ENCODE assay signal across 16 cellular contexts in genomic region chr3:46586738-46587246, GRCh38. TPM values are rescaled to one million over a fixed set of nuclear protein-coding genes. Genes with fewer than 3 reads are reported as not detected.
DNase-seq lines count a peak whose midpoint lies in the region; ATAC-seq and TF ChIP-seq lines count a peak whose summit lies in the region.
"Had no signal": no experiment of that assay in that cellular context is flagged by ENCODE, and none has a peak within 500 bp of the region (broad histone marks: within the 10 kb centered on the region; RNA-seq: fewer than 3 reads in every experiment).

No MANE protein-coding gene starts in this region.

- TF ChIP-seq CTCF in DND-41 (IDR thresholded peaks at IDR 0.05; ENCODE audit: borderline replicate concordance, extremely low read depth, low read length, poor library complexity, severe bottlenecking) (no peak), right lobe of liver (IDR thresholded peaks at IDR 0.05) (no peak), stomach (IDR thresholded peaks at IDR 0.05) (no peak)

- peak; percentile 25 for DNase-seq in DND-41
- DNase-seq in right lobe of liver = no peak
- no peak for DNase-seq in stomach
- no peak for DNase-seq in NCI-H524 treated with DMSO at 0.1 percent for 48 hours (lab: John Stamatoyannopoulos, UW)
- no peak for DNase-seq in right cardiac atrium
- DNase-seq: BE2C; CD8-positive, alpha-beta T cell; MV-4-11; NCI-H1417 treated with DMSO at 0.1 percent for 48 hours; NCI-H526; RPMI8226; SJCRH30 had no signal

- H3K4me3 Mint-ChIP-seq in activated T-helper 17 cell treated with anti-CD3 and anti-CD28 coated beads, Interleukin-2, amount 50 U/mL, for 72 hours = no peak overlapping the region
- H3K4me3 Mint-ChIP-seq: CD8-positive, alpha-beta T cell had no signal

- peak overlapping the region; percentile 72 for H3K27ac ChIP-seq in DND-41 (ENCODE audit: low read length)
- peak overlapping the region; percentile 64 to 90 (median 68) for H3K27ac ChIP-seq in right lobe of liver
- H3K27ac ChIP-seq in stomach = peak overlapping the region; percentile 20 to 62 (median 60)
- H3K27ac ChIP-seq in right cardiac atrium (ENCODE audit: low read length) = no peak overlapping the region
- H3K27ac ChIP-seq: SJCRH30 had no signal

- TF ChIP-seq POLR2A in right lobe of liver (IDR thresholded peaks at IDR 0.05) = no peak
- TF ChIP-seq POLR2A in stomach (IDR thresholded peaks at IDR 0.05) = no peak

- H3K4me1 Mint-ChIP-seq in activated T-helper 17 cell treated with anti-CD3 and anti-CD28 coated beads, Interleukin-2, amount 50 U/mL, for 72 hours = peaks cover 4% of the 10 kb centered on the region

- no peaks in the 10 kb centered on the region for H3K79me2 ChIP-seq in DND-41 (ENCODE audit: insufficient read depth, low read length)

- H3K4me3 ChIP-seq in DND-41 (ENCODE audit: low read depth in 1 of 2, low read length in 2 of 2) (no peak overlapping the region), right lobe of liver (no peak overlapping the region), stomach (no peak overlapping the region), right cardiac atrium (ENCODE audit: low read length) (no peak overlapping the region)
- H3K4me3 ChIP-seq: SJCRH30 had no signal

- intact Hi-C loops in right lobe of liver (cut with DNase I) = no loop called here
- intact Hi-C loops in stomach (cut with DNase I; ENCODE audit: low total_unique reads) = no loop called here
- intact Hi-C loops in right cardiac atrium (cut with DNase I) = no loop called here

- H3K27ac Mint-ChIP-seq in activated T-helper 17 cell treated with anti-CD3 and anti-CD28 coated beads, Interleukin-2, amount 50 U/mL, for 72 hours = peak overlapping the region; percentile 74
- H3K27ac Mint-ChIP-seq: CD8-positive, alpha-beta T cell had no signal

- no peaks in the 10 kb centered on the region for H3K27me3 Mint-ChIP-seq in activated T-helper 17 cell treated with anti-CD3 and anti-CD28 coated beads, Interleukin-2, amount 50 U/mL, for 72 hours

- H3K36me3 ChIP-seq in DND-41 (ENCODE audit: insufficient read depth, low read length) = no peaks in the 10 kb centered on the region
- no peaks in the 10 kb centered on the region for H3K36me3 ChIP-seq in right lobe of liver
- no peaks in the 10 kb centered on the region for H3K36me3 ChIP-seq in stomach
- H3K36me3 ChIP-seq: BE2C, SJCRH30 had no signal

- no peaks in the 10 kb centered on the region for H3K36me3 Mint-ChIP-seq in activated T-helper 17 cell treated with anti-CD3 and anti-CD28 coated beads, Interleukin-2, amount 50 U/mL, for 72 hours (ENCODE audit: low read depth)
- H3K36me3 Mint-ChIP-seq: CD8-positive, alpha-beta T cell had no signal

- H3K4me1 ChIP-seq in DND-41 (ENCODE audit: insufficient read depth, low read length) = peaks cover 46% of the 10 kb centered on the region
- peaks cover 0 to 45% (median 16%) of the 10 kb centered on the region in 4 donors for H3K4me1 ChIP-seq in right lobe of liver
- H3K4me1 ChIP-seq in stomach = peaks cover 0 to 12% (median 4%) of the 10 kb centered on the region in 4 donors
- H3K4me1 ChIP-seq in right cardiac atrium (ENCODE audit: control insufficient read depth, insufficient read depth, low read length) = no peaks in the 10 kb centered on the region
- H3K4me1 ChIP-seq: BE2C, SJCRH30 had no signal

- peak; percentile 78 for ATAC-seq in DND-41 (ENCODE audit: insufficient read depth, low read depth)
- no peak for ATAC-seq in activated T-helper 17 cell treated with anti-CD3 and anti-CD28 coated beads, Interleukin-2, amount 50 U/mL, for 72 hours (replicated peaks)
- ATAC-seq in right lobe of liver = peak; percentile 11 to 39 (median 26)
- ATAC-seq in HG03520 (IDR thresholded peaks at IDR 0.05; ENCODE audit: unreplicated experiment) = no peak
- ATAC-seq in right cardiac atrium = no peak
- ATAC-seq: CD8-positive, alpha-beta T cell had no signal

- H3K27me3 ChIP-seq in DND-41 (ENCODE audit: insufficient read depth, low read length, poor library complexity) (no peaks in the 10 kb centered on the region), right lobe of liver (no peaks in the 10 kb centered on the region), stomach (no peaks in the 10 kb centered on the region), right cardiac atrium (ENCODE audit: control insufficient read depth, insufficient read depth) (no peaks in the 10 kb centered on the region)
- H3K27me3 ChIP-seq: BE2C, SJCRH30 had no signal

- 73% methylated on average over 5 of the region's 6 CpGs for WGBS in right lobe of liver (ENCODE audit: insufficient coverage, low coverage, low lambda C conversion rate, missing lambda C conversion rate)
- WGBS in stomach, 5 donors = 74 to 89% (median 88%) methylated on average over 6 of the region's 6 CpGs
- 80% methylated on average over 6 of the region's 6 CpGs for WGBS in right cardiac atrium

- H2AFZ ChIP-seq in DND-41 (ENCODE audit: low read depth, low read length) = no peak overlapping the region

- H3K9me3 ChIP-seq in DND-41 (ENCODE audit: insufficient read depth, low read length, severe bottlenecking) = no peaks in the 10 kb centered on the region
- H3K9me3 ChIP-seq in right lobe of liver = no peaks in the 10 kb centered on the region
- H3K9me3 ChIP-seq in stomach = no peaks in the 10 kb centered on the region
- no peaks in the 10 kb centered on the region for H3K9me3 ChIP-seq in right cardiac atrium (ENCODE audit: control insufficient read depth, low read length)
- H3K9me3 ChIP-seq: BE2C, SJCRH30 had no signal

- TF ChIP-seq EP300 in stomach (IDR thresholded peaks at IDR 0.05) = no peak

- H3K9me3 Mint-ChIP-seq in activated T-helper 17 cell treated with anti-CD3 and anti-CD28 coated beads, Interleukin-2, amount 50 U/mL, for 72 hours = no peaks in the 10 kb centered on the region
- H3K9me3 Mint-ChIP-seq: CD8-positive, alpha-beta T cell had no signal

- H3K9ac ChIP-seq in DND-41 (ENCODE audit: low read depth, low read length) = peak overlapping the region; percentile 25; the same call in 1 of the 2 replicates

- H3K4me2 ChIP-seq in DND-41 (ENCODE audit: insufficient read depth, low read length) = peak overlapping the region; percentile 43

- H4K20me1 ChIP-seq in DND-41 (ENCODE audit: insufficient read depth, low read length) = no peaks in the 10 kb centered on the region

RNA-seq across cellular contexts. Expression of gene LRRC2, which starts 20.7 kb away (rescaled TPM):
- total RNA-seq in activated T-helper 17 cell treated with anti-CD3 and anti-CD28 coated beads, Interleukin-2, amount 50 U/mL, for 72 hours = not detected
- total RNA-seq in right lobe of liver (1 to 10 TPM; 4.3 to 8.9 (median 6.1) TPM), stomach (1 to 10 TPM in 4 of 5 donors, not detected in 1; 1.7 to 4.6 (median 1.8) TPM), right cardiac atrium (10 to 100 TPM in 3 of 4 donors, 1 to 10 TPM in 1; 8.9 to 26.0 (median 15.0) TPM)
- polyA plus RNA-seq in stomach (1 to 10 TPM; 1.0 to 2.1 (median 1.5) TPM), right cardiac atrium (9.9 TPM)
- total RNA-seq: SJCRH30 had no signal

RNA-seq across cellular contexts. Expression of gene FAM240A, which starts 25.5 kb away (rescaled TPM):
- not detected for total RNA-seq in activated T-helper 17 cell treated with anti-CD3 and anti-CD28 coated beads, Interleukin-2, amount 50 U/mL, for 72 hours
- not detected for total RNA-seq in right lobe of liver
- not detected for total RNA-seq in stomach
- not detected for polyA plus RNA-seq in stomach
- total RNA-seq in right cardiac atrium = not detected
- polyA plus RNA-seq in right cardiac atrium = not detected
- total RNA-seq: CD8-positive, alpha-beta T cell; Daoy; OCI-LY7; SJCRH30 had no signal

Comparison
In these comparisons a context has a peak if more than half of its experiments do, and no peak if none do; other contexts are left out.
1. ATAC-seq: peak in DND-41 (single experiment) and right lobe of liver (4 of 4); none in activated T-helper 17 cell treated with anti-CD3 and anti-CD28 coated beads, Interleukin-2, amount 50 U/mL, for 72 hours (single experiment), HG03520 (single experiment) and right cardiac atrium (0 of 2).